8 cellular contexts compared by ENCODE assay signal in genomic region chr5:178589180-178590140, GRCh38. TPM values are rescaled to one million over a fixed set of nuclear protein-coding genes. Genes with fewer than 3 reads are reported as not detected.
A peak's percentile ranks its signal among the peaks of the same experiment; 100 is the strongest.
DNase-seq lines count a peak whose midpoint lies in the region; ATAC-seq and TF ChIP-seq lines count a peak whose summit lies in the region.

No MANE protein-coding gene starts in this region.

- peak in 1 of 5 donors; percentile 5 for DNase-seq in CD8-positive, alpha-beta memory T cell
- peak; percentile 57 for DNase-seq in adipocyte (ENCODE audit: low read depth)
- no peak for DNase-seq in GM19238 (ENCODE audit: insufficient read length, low spot score)
- no peak for DNase-seq in islet precursor cell

- H3K27ac Mint-ChIP-seq in CD8-positive, alpha-beta memory T cell, result no peak overlapping the region
- H3K27ac Mint-ChIP-seq in stimulated activated memory B cell treated with anti-CD40 and anti-IgM and Interleukin-4, amounts not matched to agents 10 μg/mL and 1 μg/mL and 100 μg/mL, for 72 hours, result no peak overlapping the region

- peak overlapping the region in 6 of 7 donors; percentile 18 to 79 (median 58) for H3K4me3 Mint-ChIP-seq in CD8-positive, alpha-beta memory T cell
- peak overlapping the region; percentile 28 for H3K4me3 Mint-ChIP-seq in stimulated activated memory B cell treated with anti-CD40 and anti-IgM and Interleukin-4, amounts not matched to agents 10 μg/mL and 1 μg/mL and 100 μg/mL, for 72 hours

- CTCF ChIA-PET in CD8-positive, alpha-beta memory T cell (lab: Charles Lee), result interaction anchor here (1.1 kb wide), 1 partner anchor 338 kb away, joined by 3 read pairs; no protein-coding TSS in a partner anchor

- H3K27me3 Mint-ChIP-seq in CD8-positive, alpha-beta memory T cell, result peaks cover 36 to 57% of the 10 kb centered on the region in 2 donors
- peaks cover 54% of the 10 kb centered on the region for H3K27me3 Mint-ChIP-seq in stimulated activated memory B cell treated with anti-CD40 and anti-IgM and Interleukin-4, amounts not matched to agents 10 μg/mL and 1 μg/mL and 100 μg/mL, for 72 hours

- no peaks in the 10 kb centered on the region for H3K36me3 ChIP-seq in CD8-positive, alpha-beta memory T cell (ENCODE audit: insufficient read depth, low read length)
- H3K36me3 ChIP-seq in HUES48 (ENCODE audit: control insufficient read depth, insufficient read depth, low read length) (no peaks in the 10 kb centered on the region), adipocyte (ENCODE audit: control insufficient read depth, insufficient read depth, low read length, severe bottlenecking) (no peaks in the 10 kb centered on the region), iPS-20b (ENCODE audit: insufficient read depth, low read depth, low read length) (no peaks in the 10 kb centered on the region)

- peaks cover 5% of the 10 kb centered on the region for H3K4me1 ChIP-seq in CD8-positive, alpha-beta memory T cell (ENCODE audit: insufficient read depth, low read length)
- H3K4me1 ChIP-seq in HUES48 (ENCODE audit: control insufficient read depth, insufficient read depth, low read length), result peaks cover 10% of the 10 kb centered on the region; the same call in 1 of the 2 replicates
- peaks cover 8% of the 10 kb centered on the region for H3K4me1 ChIP-seq in adipocyte (ENCODE audit: control insufficient read depth, insufficient read depth, low read length)
- 0 out of 2 replicates have a peak, but pooled peaks cover 11% of the 10 kb centered on the region for H3K4me1 ChIP-seq in iPS-20b (ENCODE audit: insufficient read depth, low read length)

- no peak for TF ChIP-seq POLR2A in GM18505 (IDR thresholded peaks at IDR 0.05; ENCODE audit: borderline replicate concordance, extremely low read depth, insufficient read depth, insufficient read length)

- no peak overlapping the region for H3K4me3 ChIP-seq in CD8-positive, alpha-beta memory T cell (ENCODE audit: low read length)
- H3K4me3 ChIP-seq in HUES48 (ENCODE audit: low read depth, low read length) (peak overlapping the region; percentile 63), adipocyte (ENCODE audit: low read length) (peak overlapping the region; percentile 57), iPS-20b (ENCODE audit: low read length) (peak overlapping the region; percentile 72)

- no peak overlapping the region for H3K27ac ChIP-seq in CD8-positive, alpha-beta memory T cell (ENCODE audit: low read depth, low read length)
- H3K27ac ChIP-seq in HUES48 (ENCODE audit: low read depth, low read length), result no peak overlapping the region
- H3K27ac ChIP-seq in iPS-20b (ENCODE audit: low read length), result no peak overlapping the region

- H3K9me3 ChIP-seq in CD8-positive, alpha-beta memory T cell (ENCODE audit: low read length), result peaks cover 4% of the 10 kb centered on the region
- H3K9me3 ChIP-seq in HUES48 (ENCODE audit: control insufficient read depth, insufficient read depth, low read length) (no peaks in the 10 kb centered on the region), adipocyte (ENCODE audit: control insufficient read depth, low read length) (no peaks in the 10 kb centered on the region), iPS-20b (ENCODE audit: insufficient read depth, low read depth, low read length) (no peaks in the 10 kb centered on the region)

- peak; percentile 22 for ATAC-seq in stimulated activated memory B cell treated with anti-CD40 and anti-IgM and Interleukin-4, amounts not matched to agents 10 μg/mL and 1 μg/mL and 100 μg/mL, for 72 hours
- ATAC-seq in GM18505 (IDR thresholded peaks at IDR 0.05; ENCODE audit: unreplicated experiment), result no peak

- peaks cover 0 to 12% (median 2%) of the 10 kb centered on the region in 3 donors for H3K36me3 Mint-ChIP-seq in CD8-positive, alpha-beta memory T cell
- H3K36me3 Mint-ChIP-seq in stimulated activated memory B cell treated with anti-CD40 and anti-IgM and Interleukin-4, amounts not matched to agents 10 μg/mL and 1 μg/mL and 100 μg/mL, for 72 hours, result peaks cover 22% of the 10 kb centered on the region

- H3K9me3 Mint-ChIP-seq in CD8-positive, alpha-beta memory T cell, result peaks cover 2 to 12% (median 7%) of the 10 kb centered on the region in 5 donors
- H3K9me3 Mint-ChIP-seq in stimulated activated memory B cell treated with anti-CD40 and anti-IgM and Interleukin-4, amounts not matched to agents 10 μg/mL and 1 μg/mL and 100 μg/mL, for 72 hours, result peaks cover 5% of the 10 kb centered on the region

- no peak overlapping the region for H3K9ac ChIP-seq in HUES48 (ENCODE audit: low read depth, low read length)
- H3K9ac ChIP-seq in adipocyte (ENCODE audit: low read length), result no peak overlapping the region
- peak overlapping the region; percentile 61; the same call in 1 of the 2 replicates for H3K9ac ChIP-seq in iPS-20b (ENCODE audit: low read depth, low read length)

- peaks cover 39% of the 10 kb centered on the region for H3K27me3 ChIP-seq in CD8-positive, alpha-beta memory T cell (ENCODE audit: insufficient read depth, low read length, poor library complexity, severe bottlenecking)
- peaks cover 41% of the 10 kb centered on the region for H3K27me3 ChIP-seq in HUES48 (ENCODE audit: control insufficient read depth, insufficient read depth, low read length)
- H3K27me3 ChIP-seq in adipocyte (replicated peaks; ENCODE audit: control insufficient read depth, insufficient read depth, low read length), result peaks cover 45% of the 10 kb centered on the region
- H3K27me3 ChIP-seq in iPS-20b (ENCODE audit: insufficient read depth, low read length), result peaks cover 48% of the 10 kb centered on the region

- H3K4me1 Mint-ChIP-seq in CD8-positive, alpha-beta memory T cell, result peaks cover 5 to 16% (median 13%) of the 10 kb centered on the region in 3 donors
- H3K4me1 Mint-ChIP-seq in stimulated activated memory B cell treated with anti-CD40 and anti-IgM and Interleukin-4, amounts not matched to agents 10 μg/mL and 1 μg/mL and 100 μg/mL, for 72 hours, result peaks cover 13% of the 10 kb centered on the region

- POLR2A ChIA-PET in CD8-positive, alpha-beta memory T cell (lab: Charles Lee), result no interaction called here

RNA-seq across cellular contexts. Expression of gene COL23A1, which starts 0.7 kb away (rescaled TPM):
- total RNA-seq in CD8-positive, alpha-beta memory T cell, result under 1 TPM; 0.20 to 0.28 TPM
- not detected for polyA plus RNA-seq in CD8-positive, alpha-beta memory T cell

RNA-seq across cellular contexts. Expression of gene CLK4, which starts 37.4 kb away (rescaled TPM):
- total RNA-seq in CD8-positive, alpha-beta memory T cell, result 10 to 100 TPM; 27.4 to 29.2 TPM
- polyA plus RNA-seq in CD8-positive, alpha-beta memory T cell, result 16.3 TPM
